8 cellular contexts compared by ENCODE assay signal in genomic region chr4:55397521-55398321, GRCh38. TPM values are rescaled to one million over a fixed set of nuclear protein-coding genes. Genes with fewer than 3 reads are reported as not detected.
A peak's percentile ranks its signal among the peaks of the same experiment; 100 is the strongest.
DNase-seq lines count a peak whose midpoint lies in the region; ATAC-seq, FAIRE-seq and TF ChIP-seq lines count a peak whose summit lies in the region.

No MANE protein-coding gene starts in this region.

- peak overlapping the region; percentile 77 for H3K4me2 ChIP-seq in HepG2 (ENCODE audit: low read depth, low read length)

- intact Hi-C loops in body of pancreas (cut with DNase I): loop anchor here (10.0 kb wide), 1 partner anchor 53 kb away; the partner anchor contains the start of gene SRD5A3
- intact Hi-C loops in HepG2 (cut with micrococcal nuclease; ENCODE audit: unreplicated experiment): loop anchor here (5.0 kb wide), 1 partner anchor 35 kb away; no protein-coding TSS in a partner anchor

- H3K79me2 ChIP-seq in HepG2 (ENCODE audit: insufficient read depth, low read length): peaks cover 46% of the 10 kb centered on the region

- TF ChIP-seq EP300 in HepG2 (IDR thresholded peaks at IDR 0.05; ENCODE audit: low read depth in 2 of 2, low read length in 2 of 2) (no peak), HepG2 (CRISPR knock-in tag; IDR thresholded peaks at IDR 0.05; ENCODE audit: borderline replicate concordance) (no peak)

- peak in 2 of 3 donors; percentile 39 to 54 for TF ChIP-seq POLR2A in body of pancreas (IDR thresholded peaks at IDR 0.05)
- TF ChIP-seq POLR2A in HepG2 (IDR thresholded peaks at IDR 0.05; ENCODE audit: insufficient read depth in 1 of 2, low read depth in 2 of 2, low read length in 2 of 2): no peak

- BruUV-seq in HepG2 (replicated peaks; lab: Mats Ljungman, UMichigan): no TSS peak

- TF ChIP-seq CTCF in body of pancreas (IDR thresholded peaks at IDR 0.05) (no peak), HepG2 (CRISPR knock-in tag; IDR thresholded peaks at IDR 0.05) (no peak)

- peak; percentile 62 for DNase-seq in GF-D8 (lab: John Stamatoyannopoulos, UW)
- no peak for DNase-seq in MG63
- no peak for DNase-seq in body of pancreas
- no peak for DNase-seq in HepG2 (ENCODE audit: low spot score)
- no peak for DNase-seq in stimulated activated CD4-positive, alpha-beta T cell treated with anti-CD3 and anti-CD28 coated beads, Interleukin-4, amount 100 ng/mL, for 4 hours
- DNase-seq in activated gamma-delta T cell (lab: John Stamatoyannopoulos, UW): no peak

- H3K27ac ChIP-seq in body of pancreas (peak overlapping the region in 3 of 4 donors; percentile 95 to 100 (median 98)), HepG2 (ENCODE audit: extremely low read length, insufficient read depth, low read length) (peak overlapping the region; percentile 80), thymus (ENCODE audit: low read depth) (peak overlapping the region; percentile 25)

- H3K4me1 ChIP-seq in body of pancreas (peaks cover 34% of the 10 kb centered on the region), HepG2 (ENCODE audit: insufficient read depth, low read length) (peaks cover 50% of the 10 kb centered on the region), thymus (ENCODE audit: control insufficient read depth, insufficient read depth, low read length) (peaks cover 23% of the 10 kb centered on the region)

- CTCF ChIA-PET in HepG2 (lab: Yijun Ruan, JAX; ENCODE audit: low intra/inter-chr PET ratio, low total read pairs): no interaction called here

- 24 to 29% methylated on average over 15 of the region's 15 CpGs for WGBS in body of pancreas, 2 donors
- whole genome bisulfite sequencing in HepG2 (ENCODE audit: low lambda C conversion rate): 9% methylated on average over 15 of the region's 15 CpGs
- 73% methylated on average over 15 of the region's 15 CpGs for WGBS in thymus

- TF ChIP-seq RAD21 in HepG2 (CRISPR knock-in tag; IDR thresholded peaks at IDR 0.05): no peak

- H3K9ac ChIP-seq in HepG2 (ENCODE audit: insufficient read depth, low read depth, low read length): peak overlapping the region; percentile 84

- H4K20me1 ChIP-seq in HepG2 (ENCODE audit: insufficient read depth, low read length): peaks cover 20% of the 10 kb centered on the region

- H3K36me3 ChIP-seq in MG63 (peaks cover 31% of the 10 kb centered on the region), body of pancreas (replicated peaks in 1 of 2; ENCODE audit: insufficient read depth in 1 of 2, low read depth in 2 of 2) (no peaks in the 10 kb centered on the region), HepG2 (replicated peaks in 1 of 2; ENCODE audit: control insufficient read depth in 1 of 2, insufficient read depth in 2 of 2, low read length in 2 of 2) (peaks cover 0 to 8% of the 10 kb centered on the region in 2 experiments; a peak in 1 of 5 replicates), thymus (ENCODE audit: control insufficient read depth, insufficient read depth) (no peaks in the 10 kb centered on the region)

- POLR2A ChIA-PET in HepG2 (lab: Yijun Ruan, JAX): interaction anchor here (1.8 to 2.8 kb wide), 2 partner anchors 31 to 52 kb away, joined by 5 to 8 read pairs; partner anchors contain the start of gene SRD5A3

- no peak overlapping the region for H2AFZ ChIP-seq in HepG2 (ENCODE audit: low read length)

- ATAC-seq in body of pancreas (no peak), HepG2 (no peak), HG03045 (IDR thresholded peaks at IDR 0.05; ENCODE audit: unreplicated experiment) (no peak)

- H3K4me3 ChIP-seq in MG63 (peak overlapping the region; percentile 82), body of pancreas (peak overlapping the region; percentile 98 to 99), HepG2 (replicated peaks in 1 of 3; ENCODE audit: insufficient read depth in 1 of 3, low read depth in 2 of 3, low read length in 3 of 3) (peak overlapping the region; percentile 84 to 98 (median 91)), thymus (ENCODE audit: low read length) (peak overlapping the region; percentile 77)

- no peak for FAIRE-seq in HepG2 (lab: Jason Lieb, UNC)

- H3K27me3 ChIP-seq in MG63 (no peaks in the 10 kb centered on the region), body of pancreas (no peaks in the 10 kb centered on the region), HepG2 (ENCODE audit: control insufficient read depth in 1 of 2, insufficient read depth in 2 of 2, low read length in 2 of 2) (no peaks in the 10 kb centered on the region; a peak in 2 of 5 replicates), thymus (ENCODE audit: control insufficient read depth, insufficient read depth) (no peaks in the 10 kb centered on the region)

- in situ Hi-C loops in HepG2 (cut with HindIII; ENCODE audit: extremely low pct_ligation_motif_present, low pct_unique_long_range_greater_than_20kb): loop anchor here (25.0 kb wide), 1 partner anchor 465 kb away; the partner anchor contains the start of gene EXOC1

- no peaks in the 10 kb centered on the region for H3K9me3 ChIP-seq in MG63
- no peaks in the 10 kb centered on the region for H3K9me3 ChIP-seq in body of pancreas
- H3K9me3 ChIP-seq in HepG2 (ENCODE audit: low read length): no peaks in the 10 kb centered on the region
- H3K9me3 ChIP-seq in thymus (ENCODE audit: control insufficient read depth): no peaks in the 10 kb centered on the region

TF ChIP-seq in HepG2, 621 proteins besides CTCF, POLR2A, EP300 and RAD21 (continues in another document):
- TF ChIP-seq MYPOP (CRISPR knock-in tag; IDR thresholded peaks at IDR 0.05) (peak; percentile 27; the same call in 1 of the 2 replicates), CEBPB (IDR thresholded peaks at IDR 0.05; ENCODE audit: borderline replicate concordance, low read depth, low read length) (peak; percentile 27; the same call in 1 of the 2 replicates), SETDB1 (CRISPR knock-in tag; IDR thresholded peaks at IDR 0.05; ENCODE audit: borderline replicate concordance) (no peak)

RNA-seq across cellular contexts. Expression of gene TMEM165, which starts 2.0 kb away (rescaled TPM):
- 92.4 and 122 TPM in 2 replicates for total RNA-seq in MG63 (2014; rRNA removed; shearing (Covaris generic); ENCODE audit: low replicate concordance)
- total RNA-seq in body of pancreas (100 to 1,000 TPM in 1 of 2 donors, 10 to 100 TPM in 1; 90.5 to 308 TPM), HepG2 (2016; rRNA removed; fragmentation: Illumina TruSeq; extraction: Trizol) (32.0 and 54.6 TPM in 2 replicates)
- total RNA-seq in HepG2 (2016; cell fraction: cytosol; rRNA removed; fragmentation: Illumina TruSeq; extraction: Trizol; ENCODE audit: low read depth): 49.0 and 49.6 TPM in 2 replicates
- total RNA-seq in HepG2 (2016; cell fraction: insoluble cytoplasmic fraction; rRNA removed; fragmentation: Illumina TruSeq; extraction: Trizol): 31.3 and 54.4 TPM in 2 replicates
- total RNA-seq in HepG2 (2016; cell fraction: membrane; rRNA removed; fragmentation: Illumina TruSeq; extraction: Trizol): 41.0 and 41.4 TPM in 2 replicates
- total RNA-seq in HepG2 (2016; cell fraction: nucleus; rRNA removed; fragmentation: Illumina TruSeq; extraction: Trizol): 69.6 and 76.4 TPM in 2 replicates
- polyA plus RNA-seq in HepG2 (2011; rRNA removed) (82.0 and 103 TPM in 2 replicates), thymus (125 TPM)
- polyA plus RNA-seq in HepG2 (2011; cell fraction: cytosol; rRNA removed): 36.3 and 40.4 TPM in 2 replicates
- polyA plus RNA-seq in HepG2 (2011; cell fraction: nucleus; rRNA removed): 57.5 and 61.2 TPM in 2 replicates
- polyA plus RNA-seq in HepG2 (2012): 27.9 and 35.8 TPM in 2 replicates
- 17.4 and 21.2 TPM in 2 replicates for polyA plus RNA-seq in HepG2 (2016; cell fraction: cytosol; fragmentation: Illumina TruSeq; extraction: Trizol; ENCODE audit: low read depth)
- polyA plus RNA-seq in HepG2 (2016; cell fraction: insoluble cytoplasmic fraction; fragmentation: Illumina TruSeq; extraction: Trizol; ENCODE audit: low read depth): 36.0 and 38.8 TPM in 2 replicates
- 27.2 and 31.4 TPM in 2 replicates for polyA plus RNA-seq in HepG2 (2016; cell fraction: membrane; fragmentation: Illumina TruSeq; extraction: Trizol; ENCODE audit: low read depth)
- 108 and 117 TPM in 2 replicates for polyA plus RNA-seq in HepG2 (2016; cell fraction: nucleus; fragmentation: Illumina TruSeq; extraction: Trizol; ENCODE audit: insufficient read depth, low read depth)
- polyA minus RNA-seq in HepG2 (2011; rRNA and poly(A)+ RNA removed; ENCODE audit: low replicate concordance): 170 and 281 TPM in 2 replicates
- 36.6 and 41.3 TPM in 2 replicates for polyA minus RNA-seq in HepG2 (2011; cell fraction: cytosol; rRNA and poly(A)+ RNA removed)
- polyA minus RNA-seq in HepG2 (2011; cell fraction: nucleus; rRNA and poly(A)+ RNA removed): 125 and 131 TPM in 2 replicates

RNA-seq across cellular contexts. Expression of gene SRD5A3, which starts 51.7 kb away (rescaled TPM):
- total RNA-seq in MG63 (2014; rRNA removed; shearing (Covaris generic); ENCODE audit: low replicate concordance): 5.2 and 12.6 TPM in 2 replicates
- total RNA-seq in body of pancreas: 10 to 100 TPM in 1 of 2 donors, 1 to 10 TPM in 1; 6.7 to 11.5 TPM
- total RNA-seq in HepG2 (2016; rRNA removed; fragmentation: Illumina TruSeq; extraction: Trizol): 12.8 and 18.4 TPM in 2 replicates
- total RNA-seq in HepG2 (2016; cell fraction: cytosol; rRNA removed; fragmentation: Illumina TruSeq; extraction: Trizol; ENCODE audit: low read depth): 10.3 and 14.8 TPM in 2 replicates
- 12.5 and 16.5 TPM in 2 replicates for total RNA-seq in HepG2 (2016; cell fraction: insoluble cytoplasmic fraction; rRNA removed; fragmentation: Illumina TruSeq; extraction: Trizol)
- 22.0 and 24.7 TPM in 2 replicates for total RNA-seq in HepG2 (2016; cell fraction: membrane; rRNA removed; fragmentation: Illumina TruSeq; extraction: Trizol)
- total RNA-seq in HepG2 (2016; cell fraction: nucleus; rRNA removed; fragmentation: Illumina TruSeq; extraction: Trizol): 12.7 and 14.2 TPM in 2 replicates
- polyA plus RNA-seq in HepG2 (2011; rRNA removed): 7.4 and 12.4 TPM in 2 replicates
- polyA plus RNA-seq in HepG2 (2011; cell fraction: cytosol; rRNA removed): 5.5 and 8.9 TPM in 2 replicates
- polyA plus RNA-seq in HepG2 (2011; cell fraction: nucleus; rRNA removed): 0.87 and 1.7 TPM in 2 replicates
- 8.3 and 13.3 TPM in 2 replicates for polyA plus RNA-seq in HepG2 (2012)
- 30.1 and 32.4 TPM in 2 replicates for polyA plus RNA-seq in HepG2 (2016; cell fraction: cytosol; fragmentation: Illumina TruSeq; extraction: Trizol; ENCODE audit: low read depth)
- polyA plus RNA-seq in HepG2 (2016; cell fraction: insoluble cytoplasmic fraction; fragmentation: Illumina TruSeq; extraction: Trizol; ENCODE audit: low read depth): 17.4 and 17.6 TPM in 2 replicates
- 26.9 and 30.1 TPM in 2 replicates for polyA plus RNA-seq in HepG2 (2016; cell fraction: membrane; fragmentation: Illumina TruSeq; extraction: Trizol; ENCODE audit: low read depth)
- polyA plus RNA-seq in HepG2 (2016; cell fraction: nucleus; fragmentation: Illumina TruSeq; extraction: Trizol; ENCODE audit: insufficient read depth, low read depth): 26.6 and 27.3 TPM in 2 replicates
- polyA minus RNA-seq in HepG2 (2011; rRNA and poly(A)+ RNA removed; ENCODE audit: low replicate concordance): 14.9 and 24.8 TPM in 2 replicates
- polyA minus RNA-seq in HepG2 (2011; cell fraction: cytosol; rRNA and poly(A)+ RNA removed): 4.6 and 5.1 TPM in 2 replicates
- polyA minus RNA-seq in HepG2 (2011; cell fraction: nucleus; rRNA and poly(A)+ RNA removed): 1.3 and 2.1 TPM in 2 replicates
- 13.0 TPM for polyA plus RNA-seq in thymus

Comparison
In these comparisons a context has a peak if more than half of its experiments do, and no peak if none do; other contexts are left out.
1. H3K27ac ChIP-seq: peak in every context shown above with its lines; median percentile 98 in body of pancreas; 80 in HepG2; 25 in thymus.
2. POLR2A ChIP-seq: peak in body of pancreas (2 of 3); none in HepG2 (0 of 2).
3. Peak in every context shown above with its lines, with median percentiles within 50 percentile points of each other: H3K4me3 ChIP-seq.